12 cellular contexts compared by ENCODE assay signal in the genomic region with DNA sequence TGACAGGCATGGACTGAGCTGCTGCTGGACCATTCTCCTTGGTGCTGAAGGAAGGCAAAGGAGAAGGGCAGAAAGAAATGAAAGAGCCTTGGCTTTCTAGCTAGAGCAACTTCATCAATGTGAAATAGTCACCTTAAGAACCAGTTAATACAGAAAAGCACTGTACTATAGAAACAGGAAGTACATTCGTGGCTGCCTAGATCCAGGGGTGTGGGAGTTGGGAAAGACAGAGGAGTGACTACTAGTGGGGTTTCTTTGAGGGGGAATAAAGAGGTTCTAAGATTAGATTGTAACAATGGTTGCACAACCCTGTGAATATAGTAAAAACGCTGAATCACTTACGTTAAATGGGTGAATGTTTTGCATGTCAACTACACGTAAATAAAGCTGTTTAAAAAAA. TPM values are rescaled to one million over a fixed set of nuclear protein-coding genes. Genes with fewer than 3 reads are reported as not detected.
"Had no signal": no experiment of that assay in that cellular context is flagged by ENCODE, and none has a peak within 500 bp of the region (broad histone marks: within the 10 kb centered on the region; RNA-seq: fewer than 3 reads in every experiment).

No MANE protein-coding gene starts in this region.

RNA-seq across cellular contexts. Expression of gene C22orf42, which starts 8.5 kb away (rescaled TPM):
- total RNA-seq: activated CD8-positive, alpha-beta memory T cell treated with anti-CD3 and anti-CD28 coated beads for 36 hours; activated CD8-positive, alpha-beta T cell treated with anti-CD3 and anti-CD28 coated beads for 36 hours; activated naive CD8-positive, alpha-beta T cell treated with anti-CD3 and anti-CD28 coated beads, Interleukin-2, amount 10 ng/mL, durations not matched to agents 7 days and 5 days; activated T-cell treated with anti-CD3 and anti-CD28 coated beads, Interleukin-2, amount 50 U/mL, for 72 hours; activated T-helper 2 cell treated with anti-CD3 and anti-CD28 coated beads, Interferon-gamma antibody, Interleukin-2, Interleukin-4, amounts not matched to agents 10 μg/mL and 5 μg/mL and 100 μg/mL, durations not matched to agents 14 hours and 24 hours and 36 hours; ascending aorta; cardiac muscle cell; chondrocyte; K562; NCI-H460; Right ventricle myocardium superior; SJSA1 had no signal

RNA-seq across cellular contexts. Expression of gene RFPL2, which starts 54.3 kb away (rescaled TPM):
- total RNA-seq: activated CD8-positive, alpha-beta T cell treated with anti-CD3 and anti-CD28 coated beads for 36 hours; activated naive CD8-positive, alpha-beta T cell treated with anti-CD3 and anti-CD28 coated beads, Interleukin-2, amount 10 ng/mL, durations not matched to agents 7 days and 5 days; ascending aorta; chondrocyte; K562; Right ventricle myocardium superior; SJSA1 had no signal
